ENCODE assay signal across 8 cellular contexts in the genomic region with DNA sequence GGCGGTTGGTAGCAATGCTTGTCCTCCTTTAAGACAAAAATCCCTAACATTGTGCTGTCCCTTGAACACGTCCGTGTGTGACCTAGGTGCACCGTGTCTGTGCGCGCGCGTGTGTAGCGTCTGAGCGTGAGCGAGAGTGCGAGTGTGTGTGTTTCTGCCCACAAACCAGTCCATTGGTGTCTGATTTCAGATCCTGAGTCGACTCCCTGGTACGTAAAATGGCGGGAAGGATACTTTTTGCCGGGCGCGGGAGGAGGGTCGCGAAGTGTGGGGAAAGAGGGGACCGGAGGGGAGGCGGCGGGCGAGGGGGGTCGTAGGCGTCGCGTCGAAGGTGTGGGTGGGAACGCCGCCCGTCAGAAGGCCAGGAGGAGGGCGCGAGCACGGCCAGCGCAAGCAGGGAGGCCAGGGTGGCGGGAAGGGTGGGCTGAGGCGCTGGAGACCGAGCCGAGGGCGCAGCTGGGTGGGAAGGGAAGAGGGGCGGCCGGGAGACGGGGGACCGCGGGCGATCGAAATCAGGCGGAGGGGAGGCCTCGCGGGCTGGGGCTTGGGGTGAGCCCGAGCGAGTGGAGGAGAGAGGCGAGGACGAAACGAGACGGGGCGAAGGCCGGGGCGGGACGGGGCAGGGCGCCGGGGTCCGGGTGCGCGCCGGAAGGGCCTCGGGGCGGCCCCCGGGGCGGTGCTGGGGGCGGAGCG. TPM values are rescaled to one million over a fixed set of nuclear protein-coding genes. Genes with fewer than 3 reads are reported as not detected.
A peak's percentile ranks its signal among the peaks of the same experiment; 100 is the strongest.
DNase-seq lines count a peak whose midpoint lies in the region; ATAC-seq and TF ChIP-seq lines count a peak whose summit lies in the region.

No MANE protein-coding gene starts in this region.

- TF ChIP-seq CTCF in left ventricle myocardium inferior (IDR thresholded peaks at IDR 0.05; ENCODE audit: borderline replicate concordance) (no peak), upper lobe of left lung (IDR thresholded peaks at IDR 0.05) (no peak)

- H3K27ac ChIP-seq in left ventricle myocardium inferior (replicated peaks) (no peak overlapping the region), SJSA1 (no peak overlapping the region), upper lobe of left lung (no peak overlapping the region)

- no peak for DNase-seq in left ventricle myocardium inferior
- DNase-seq in Right ventricle myocardium inferior (ENCODE audit: missing footprints), result no peak
- DNase-seq in SJSA1 (ENCODE audit: low read depth in 1 of 2, low spot score in 2 of 2), result no peak
- DNase-seq in upper lobe of left lung, result peak in 1 of 2 donors; percentile 51
- DNase-seq in SKM-1 treated with dmso at 0.1 percent for 144 hours (lab: John Stamatoyannopoulos, UW; ENCODE audit: unreplicated experiment), result no peak

- intact Hi-C loops in left ventricle myocardium inferior (cut with micrococcal nuclease) (no loop called here), Right ventricle myocardium inferior (cut with DNase I) (no loop called here)

- TF ChIP-seq POLR2A in upper lobe of left lung (IDR thresholded peaks at IDR 0.05), result no peak

- ATAC-seq in Right ventricle myocardium inferior (no peak), upper lobe of left lung (ENCODE audit: low FRiP score in 2 of 2) (no peak), HG03342 (IDR thresholded peaks at IDR 0.05; ENCODE audit: unreplicated experiment) (no peak), GM19455 (IDR thresholded peaks at IDR 0.05; ENCODE audit: unreplicated experiment) (no peak)

- H3K27me3 ChIP-seq in left ventricle myocardium inferior (ENCODE audit: low read depth), result peaks cover 100% of the 10 kb centered on the region
- peaks cover 20% of the 10 kb centered on the region for H3K27me3 ChIP-seq in SJSA1 (replicated peaks)
- H3K27me3 ChIP-seq in upper lobe of left lung, result peaks cover 0 to 71% (median 32%) of the 10 kb centered on the region in 4 donors

- WGBS in upper lobe of left lung, 2 donors, result 5 to 7% methylated on average over 43 to 58 of the region's 73 CpGs

- TF ChIP-seq EP300 in upper lobe of left lung (IDR thresholded peaks at IDR 0.05), result no peak

- H3K4me1 ChIP-seq in left ventricle myocardium inferior, result peaks cover 23% of the 10 kb centered on the region
- peaks cover 12% of the 10 kb centered on the region for H3K4me1 ChIP-seq in SJSA1 (replicated peaks)
- peaks cover 23 to 38% (median 25%) of the 10 kb centered on the region in 4 donors for H3K4me1 ChIP-seq in upper lobe of left lung

- H3K4me3 ChIP-seq in left ventricle myocardium inferior (peak overlapping the region; percentile 61), SJSA1 (peak overlapping the region; percentile 54), iPS-18c (ENCODE audit: insufficient read depth, low read depth, low read length) (peak overlapping the region; percentile 53), upper lobe of left lung (peak overlapping the region in 3 of 4 donors; percentile 40 to 56 (median 47))

- no peaks in the 10 kb centered on the region for H3K9me3 ChIP-seq in left ventricle myocardium inferior (replicated peaks)
- no peaks in the 10 kb centered on the region for H3K9me3 ChIP-seq in SJSA1 (replicated peaks)
- no peaks in the 10 kb centered on the region for H3K9me3 ChIP-seq in iPS-18c (ENCODE audit: control insufficient read depth, insufficient read depth, low read length)
- H3K9me3 ChIP-seq in upper lobe of left lung, result peaks cover 0 to 5% (median 0%) of the 10 kb centered on the region in 4 donors

- H3K36me3 ChIP-seq in left ventricle myocardium inferior, result no peaks in the 10 kb centered on the region
- no peaks in the 10 kb centered on the region for H3K36me3 ChIP-seq in SJSA1
- no peaks in the 10 kb centered on the region for H3K36me3 ChIP-seq in upper lobe of left lung

RNA-seq across cellular contexts. Expression of a gene that starts 8.8 kb away (rescaled TPM):
- total RNA-seq in left ventricle myocardium inferior, result not detected
- not detected for total RNA-seq in Right ventricle myocardium inferior
- total RNA-seq in SJSA1 (2014; rRNA removed; shearing (Covaris generic)), result not detected in 2 replicates
- not detected for total RNA-seq in upper lobe of left lung
